Comparison of ENCODE assay signal across 10 cellular contexts in genomic region chr21:16533692-16534407, GRCh38.
A peak's percentile ranks its signal among the peaks of the same experiment; 100 is the strongest.
DNase-seq lines count a peak whose midpoint lies in the region; ATAC-seq and TF ChIP-seq lines count a peak whose summit lies in the region.
"Had no signal": no experiment of that assay in that cellular context is flagged by ENCODE, and none has a peak within 500 bp of the region (broad histone marks: within the 10 kb centered on the region; RNA-seq: fewer than 3 reads in every experiment).

No MANE protein-coding gene starts in this region.

- WGBS in adrenal gland, 4 donors: 52 to 56% (median 54%) methylated on average over 9 of the region's 9 CpGs
- 33 to 47% methylated on average over 2 to 9 of the region's 9 CpGs for WGBS in gastroesophageal sphincter (ENCODE audit: low coverage in 1 of 2), 2 donors

- H3K27ac ChIP-seq in adrenal gland (peak overlapping the region; percentile 58 to 86 (median 76)), gastroesophageal sphincter (peak overlapping the region; percentile 21 to 80 (median 75))

- TF ChIP-seq CTCF in BJ (IDR thresholded peaks at IDR 0.05; ENCODE audit: insufficient read depth, low read depth, low read length): no peak
- TF ChIP-seq CTCF in adrenal gland (IDR thresholded peaks at IDR 0.05): no peak
- TF ChIP-seq CTCF in gastroesophageal sphincter (IDR thresholded peaks at IDR 0.05): no peak

- DNase-seq in BJ (ENCODE audit: low read depth) (no peak), adrenal gland (no peak), putamen (ENCODE audit: low spot score) (peak; percentile 62), NCI-H2081 treated with DMSO at 0.1 percent for 48 hours (lab: John Stamatoyannopoulos, UW) (no peak)
- DNase-seq in activated T-cell treated with anti-CD3 and anti-CD28 coated beads, Interleukin-2, amount 50 U/mL, for 48 hours: no peak
- DNase-seq: effector CD4-positive, alpha-beta T cell; naive B cell had no signal

- no peak for TF ChIP-seq POLR2A in adrenal gland (IDR thresholded peaks at IDR 0.05)
- no peak for TF ChIP-seq POLR2A in gastroesophageal sphincter (IDR thresholded peaks at IDR 0.05)

- no peaks in the 10 kb centered on the region for H3K27me3 ChIP-seq in BJ (ENCODE audit: control insufficient read depth, insufficient read depth, low read length)
- no peaks in the 10 kb centered on the region for H3K27me3 ChIP-seq in adrenal gland
- H3K27me3 ChIP-seq in gastroesophageal sphincter: no peaks in the 10 kb centered on the region

- ATAC-seq in gastroesophageal sphincter: no peak
- ATAC-seq in GM18520 (IDR thresholded peaks at IDR 0.05; ENCODE audit: unreplicated experiment): no peak
- ATAC-seq in HG02759 (IDR thresholded peaks at IDR 0.05; ENCODE audit: unreplicated experiment): no peak

- no peaks in the 10 kb centered on the region for H3K9me3 ChIP-seq in adrenal gland (replicated peaks in 1 of 3)
- H3K9me3 ChIP-seq in gastroesophageal sphincter: no peaks in the 10 kb centered on the region

- CTCF ChIA-PET in BJ (lab: Yijun Ruan, JAX): interaction anchor here (0.6 kb wide), 1 partner anchor 30 kb away, joined by 3 read pairs; no protein-coding TSS in a partner anchor

- intact Hi-C loops in adrenal gland (cut with DNase I): no loop called here

- H3K36me3 ChIP-seq in BJ (ENCODE audit: control insufficient read depth, insufficient read depth, low read length): no peaks in the 10 kb centered on the region
- no peaks in the 10 kb centered on the region for H3K36me3 ChIP-seq in adrenal gland (replicated peaks in 1 of 2)
- H3K36me3 ChIP-seq in gastroesophageal sphincter: no peaks in the 10 kb centered on the region

- H3K4me3 ChIP-seq in BJ (ENCODE audit: low read depth, low read length) (peak overlapping the region; percentile 31), adrenal gland (peak overlapping the region in 1 of 4 donors; percentile 51), gastroesophageal sphincter (peak overlapping the region; percentile 44 to 57)

- H3K4me1 ChIP-seq in adrenal gland (replicated peaks in 1 of 2): peaks cover 20 to 21% of the 10 kb centered on the region in 2 donors
- H3K4me1 ChIP-seq in gastroesophageal sphincter: peaks cover 0 to 23% (median 0%) of the 10 kb centered on the region in 3 donors

- POLR2A ChIA-PET in BJ (lab: Charles Lee): interaction anchor here (0.7 kb wide), 1 partner anchor 416 kb away, joined by 20 read pairs; no protein-coding TSS in a partner anchor

- TF ChIP-seq EP300 in gastroesophageal sphincter (IDR thresholded peaks at IDR 0.05): no peak
